In the genomic region with DNA sequence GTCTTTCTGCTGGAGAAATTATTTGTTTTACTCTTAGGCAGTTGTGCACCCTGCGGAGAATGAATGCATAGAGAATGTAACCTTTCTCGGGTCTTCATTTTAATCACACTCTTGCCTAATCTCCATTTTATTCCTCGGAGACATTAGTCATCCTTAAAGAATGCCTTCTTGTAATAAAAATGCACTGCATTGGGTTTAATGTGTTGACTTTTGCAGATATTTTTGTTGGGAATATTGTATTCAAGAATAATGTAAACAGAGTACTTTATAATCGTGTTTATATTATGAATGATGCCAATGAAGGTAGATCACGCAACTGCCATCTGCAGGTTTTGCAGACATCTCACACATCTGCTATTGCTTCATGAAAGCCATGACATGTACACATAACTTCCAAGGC, we compare ENCODE assay signal across 12 cellular contexts.
DNase-seq lines count a peak whose midpoint lies in the region; ATAC-seq and TF ChIP-seq lines count a peak whose summit lies in the region.
"Had no signal": no experiment of that assay in that cellular context is flagged by ENCODE, and none has a peak within 500 bp of the region (broad histone marks: within the 10 kb centered on the region; RNA-seq: fewer than 3 reads in every experiment).

No MANE protein-coding gene starts in this region.

- H4K20me1 ChIP-seq in PC-3 (ENCODE audit: low read length) (no peaks in the 10 kb centered on the region), fibroblast of lung (ENCODE audit: control insufficient read depth, extremely low read depth, insufficient read depth, low read length) (no peaks in the 10 kb centered on the region)

- peaks cover 6% of the 10 kb centered on the region for H3F3A ChIP-seq in PC-3 (ENCODE audit: low read length, unreplicated experiment)

- no peaks in the 10 kb centered on the region for H3K27me3 ChIP-seq in A673 (replicated peaks; ENCODE audit: insufficient read depth, low read depth, low read length, poor library complexity)
- H3K27me3 ChIP-seq in HUES48 (ENCODE audit: control insufficient read depth, insufficient read depth, low read length): no peaks in the 10 kb centered on the region
- no peaks in the 10 kb centered on the region for H3K27me3 ChIP-seq in PC-3 (ENCODE audit: low read length)
- H3K27me3 ChIP-seq in fibroblast of lung (ENCODE audit: control insufficient read depth, insufficient read depth, low read length): no peaks in the 10 kb centered on the region
- H3K27me3 ChIP-seq in sigmoid colon: no peaks in the 10 kb centered on the region
- H3K27me3 ChIP-seq: transverse colon had no signal

- H3K4me1 ChIP-seq in A673 (ENCODE audit: insufficient read depth, low read length, poor library complexity, severe bottlenecking) (peaks cover 52% of the 10 kb centered on the region), HUES48 (ENCODE audit: control insufficient read depth, insufficient read depth, low read length) (peaks cover 34% of the 10 kb centered on the region), PC-3 (ENCODE audit: insufficient read depth, low read length) (peaks cover 56% of the 10 kb centered on the region), fibroblast of lung (ENCODE audit: control insufficient read depth, extremely low read depth, insufficient read depth, low read length) (peaks cover 4% of the 10 kb centered on the region), sigmoid colon (no peaks in the 10 kb centered on the region)
- H3K4me1 ChIP-seq: transverse colon had no signal

- H3K9me3 ChIP-seq in A673 (ENCODE audit: low read depth, low read length, poor library complexity, severe bottlenecking) (no peaks in the 10 kb centered on the region), HUES48 (ENCODE audit: control insufficient read depth, insufficient read depth, low read length) (no peaks in the 10 kb centered on the region), PC-3 (ENCODE audit: low read length) (no peaks in the 10 kb centered on the region), fibroblast of lung (ENCODE audit: control insufficient read depth, insufficient read depth, low read depth, low read length) (no peaks in the 10 kb centered on the region), sigmoid colon (no peaks in the 10 kb centered on the region)

- H3K27ac ChIP-seq in A673 (ENCODE audit: low read depth, low read length, poor library complexity, severe bottlenecking) (peak overlapping the region; percentile 90), HUES48 (ENCODE audit: low read depth, low read length) (peak overlapping the region; percentile 54), PC-3 (ENCODE audit: low read length) (peak overlapping the region; percentile 96), fibroblast of lung (ENCODE audit: insufficient read depth, low read length) (no peak overlapping the region), sigmoid colon (no peak overlapping the region)
- H3K27ac ChIP-seq: transverse colon had no signal

- H3K4me2 ChIP-seq in PC-3 (ENCODE audit: low read length) (peak overlapping the region; percentile 64), fibroblast of lung (ENCODE audit: extremely low read depth, insufficient read depth, low read length) (no peak overlapping the region)

- no peak for TF ChIP-seq CTCF in A673 (conservative IDR thresholded peaks at IDR 0.05; ENCODE audit: low read depth, low read length)
- no peak for TF ChIP-seq CTCF in PC-3 (conservative IDR thresholded peaks at IDR 0.05; ENCODE audit: low read depth, low read length)
- no peak for TF ChIP-seq CTCF in fibroblast of lung (conservative IDR thresholded peaks at IDR 0.05 in 1 of 2, IDR thresholded peaks at IDR 0.05 in 1 of 2; ENCODE audit: low read depth in 1 of 2, low read length in 2 of 2)
- TF ChIP-seq CTCF in sigmoid colon (IDR thresholded peaks at IDR 0.05): no peak

- TF ChIP-seq EP300 in sigmoid colon (IDR thresholded peaks at IDR 0.05): no peak

- POLR2A ChIA-PET in A673 (lab: Charles Lee; ENCODE audit: low non-redundant PET) (no interaction called here), PC-3 (lab: Charles Lee; ENCODE audit: unreplicated experiment) (no interaction called here)

- WGBS in sigmoid colon, 2 donors: 70 to 74% methylated on average over 5 of the region's 5 CpGs

- no peaks in the 10 kb centered on the region for H3K79me2 ChIP-seq in PC-3 (ENCODE audit: low read length)
- no peaks in the 10 kb centered on the region for H3K79me2 ChIP-seq in fibroblast of lung (ENCODE audit: control insufficient read depth, insufficient read depth, low read length)

- H3K9ac ChIP-seq in HUES48 (ENCODE audit: low read depth, low read length) (no peak overlapping the region), PC-3 (ENCODE audit: low read length) (peak overlapping the region; percentile 80), fibroblast of lung (ENCODE audit: insufficient read depth, low read length) (no peak overlapping the region)

- no TSS peak for BruUV-seq in A673 (replicated peaks; lab: Mats Ljungman, UMichigan)
- no TSS peak for BruUV-seq in PC-3 (replicated peaks; lab: Mats Ljungman, UMichigan)

- no peaks in the 10 kb centered on the region for H3K36me3 ChIP-seq in A673 (ENCODE audit: insufficient read depth, low read length, poor library complexity, severe bottlenecking)
- H3K36me3 ChIP-seq in HUES48 (ENCODE audit: control insufficient read depth, insufficient read depth, low read length): no peaks in the 10 kb centered on the region
- H3K36me3 ChIP-seq in PC-3 (ENCODE audit: low read depth, low read length): no peaks in the 10 kb centered on the region; the same call in 1 of the 2 replicates
- no peaks in the 10 kb centered on the region for H3K36me3 ChIP-seq in fibroblast of lung (ENCODE audit: control insufficient read depth, insufficient read depth, low read length)
- no peaks in the 10 kb centered on the region for H3K36me3 ChIP-seq in sigmoid colon
- H3K36me3 ChIP-seq: transverse colon had no signal

- H3K9me2 ChIP-seq in PC-3 (replicated peaks; ENCODE audit: low read length): no peaks in the 10 kb centered on the region

- peak; percentile 82 for ATAC-seq in PC-3
- no peak for ATAC-seq in GM18511 (IDR thresholded peaks at IDR 0.05; ENCODE audit: unreplicated experiment)
- ATAC-seq in GM18909 (IDR thresholded peaks at IDR 0.05; ENCODE audit: poor library complexity, unreplicated experiment): no peak

- H3K4me3 ChIP-seq in A673 (ENCODE audit: low read depth, low read length, poor library complexity, severe bottlenecking) (peak overlapping the region; percentile 10), HUES48 (ENCODE audit: low read depth, low read length) (no peak overlapping the region), PC-3 (ENCODE audit: low read length) (peak overlapping the region; percentile 7; the same call in 1 of the 2 replicates), fibroblast of lung (replicated peaks in 1 of 4; ENCODE audit: control extremely low read depth in 1 of 4, insufficient read depth in 1 of 4, low read depth in 3 of 4, low read length in 4 of 4) (no peak overlapping the region), sigmoid colon (no peak overlapping the region)
- H3K4me3 ChIP-seq: transverse colon had no signal

- CTCF ChIA-PET in A673 (lab: Charles Lee): no interaction called here
- CTCF ChIA-PET in PC-3 (lab: Charles Lee): no interaction called here

- H2AFZ ChIP-seq in PC-3 (ENCODE audit: low read length): no peak overlapping the region
- H2AFZ ChIP-seq in fibroblast of lung (ENCODE audit: low read length): no peak overlapping the region

- intact Hi-C loops in A673 (cut with micrococcal nuclease; ENCODE audit: unreplicated experiment) (loop anchor here (5.0 kb wide), 1 partner anchor 228 kb away; no protein-coding TSS in a partner anchor), PC-3 (cut with micrococcal nuclease) (loop anchor here (2.0 to 10.0 kb wide), 5 partner anchors 59 to 301 kb away; no protein-coding TSS in a partner anchor), sigmoid colon (cut with DNase I) (no loop called here)

- peak; percentile 90 for DNase-seq in A673 (ENCODE audit: low spot score)
- DNase-seq in PC-3: peak; percentile 97
- DNase-seq in fibroblast of lung (ENCODE audit: low read depth in 2 of 2): peak; percentile 25 to 54
- no peak for DNase-seq in sigmoid colon
- no peak for DNase-seq in epidermal melanocyte (ENCODE audit: insufficient read length, low spot score)
- DNase-seq: HFFc6, midbrain, SW 1271, transverse colon had no signal

- TF ChIP-seq POLR2A in sigmoid colon (IDR thresholded peaks at IDR 0.05): no peak

Comparison
In these comparisons a context has a peak if more than half of its experiments do, and no peak if none do; other contexts are left out.
1. DNase-seq: peak in A673 (single experiment), PC-3 (single experiment) and fibroblast of lung (2 of 2); none in sigmoid colon (single experiment) and epidermal melanocyte (single experiment).
2. H3K27ac ChIP-seq: peak in A673 (single experiment), HUES48 (single experiment) and PC-3 (single experiment); none in fibroblast of lung (single experiment) and sigmoid colon (0 of 4).
3. H3K4me3 ChIP-seq: peak in A673 (single experiment) and PC-3 (single experiment); none in HUES48 (single experiment), fibroblast of lung (0 of 4) and sigmoid colon (0 of 4).